In genomic region chr3:189304465-189305341, GRCh38 we compare ENCODE assay signal across 8 cellular contexts.
DNase-seq lines count a peak whose midpoint lies in the region; ATAC-seq and TF ChIP-seq lines count a peak whose summit lies in the region.

No MANE protein-coding gene starts in this region.

- H3K27ac ChIP-seq in RWPE1 (peak overlapping the region; percentile 76), transverse colon (peak overlapping the region; percentile 74 to 82 (median 78))

- TF ChIP-seq CTCF in AG04449 (IDR thresholded peaks at IDR 0.05; ENCODE audit: insufficient read depth, low read length, missing control alignments) = no peak
- no peak for TF ChIP-seq CTCF in RWPE1 (conservative IDR thresholded peaks at IDR 0.05; ENCODE audit: low read depth)
- TF ChIP-seq CTCF in transverse colon (IDR thresholded peaks at IDR 0.05) = no peak

- CTCF ChIA-PET in AG04449 (lab: Yijun Ruan, JAX) = no interaction called here
- CTCF ChIA-PET in RWPE1 (lab: Yijun Ruan, JAX) = interaction anchor here (0.8 to 1.7 kb wide), 2 partner anchors 34 to 483 kb away, joined by 3 to 7 read pairs; no protein-coding TSS in a partner anchor

- in situ Hi-C loops in transverse colon (cut with MboI; ENCODE audit: low pct_ligation_motif_present in 1 of 4, low pct_unique_long_range_greater_than_20kb in 1 of 4, low sequenced_read_pairs in 3 of 4) = no loop called here

- H3K36me3 ChIP-seq in transverse colon = no peaks in the 10 kb centered on the region

- no peaks in the 10 kb centered on the region for H3K27me3 ChIP-seq in transverse colon

- H3K4me3 ChIP-seq in AG04449 (ENCODE audit: low read depth, low read length) = no peak overlapping the region
- no peak overlapping the region for H3K4me3 ChIP-seq in transverse colon

- H3K9me3 ChIP-seq in transverse colon = no peaks in the 10 kb centered on the region

- intact Hi-C loops in transverse colon (cut with DNase I; ENCODE audit: low total_unique reads) = loop anchor here (5.0 kb wide), 1 partner anchor 1177 kb away; no protein-coding TSS in a partner anchor

- TF ChIP-seq POLR2A in transverse colon (IDR thresholded peaks at IDR 0.05) = no peak

- no peak for TF ChIP-seq EP300 in transverse colon (IDR thresholded peaks at IDR 0.05; ENCODE audit: low read depth)

- DNase-seq in AG04449 (ENCODE audit: low read depth, low spot score) (peak; percentile 16), RWPE1 (ENCODE audit: low spot score) (peak; percentile 89), fibroblast of peridontal ligament (ENCODE audit: extremely low read depth) (peak; percentile 60), transverse colon (peak; percentile 74), nucleus accumbens (lab: John Stamatoyannopoulos, UW) (no peak)
- no peak for DNase-seq in central memory CD4-positive, alpha-beta T cell

- H3K4me1 ChIP-seq in transverse colon = peaks cover 11 to 35% (median 18%) of the 10 kb centered on the region in 4 donors

- peak; percentile 24 for ATAC-seq in HG03175 (IDR thresholded peaks at IDR 0.05; ENCODE audit: unreplicated experiment)
- ATAC-seq in GM18519 (IDR thresholded peaks at IDR 0.05; ENCODE audit: low FRiP score, unreplicated experiment) = no peak

- WGBS in transverse colon (ENCODE audit: low coverage in 1 of 2), 2 donors = 27 to 37% methylated on average over 5 to 10 of the region's 10 CpGs

- POLR2A ChIA-PET in AG04449 (lab: Yijun Ruan, JAX) (no interaction called here), RWPE1 (lab: Yijun Ruan, JAX; ENCODE audit: low non-redundant PET) (interaction anchor here (0.6 to 0.7 kb wide), 2 partner anchors 16 to 383 kb away, joined by 3 to 6 read pairs; no protein-coding TSS in a partner anchor)

Comparison
In these comparisons a context has a peak if more than half of its experiments do, and no peak if none do; other contexts are left out.
1. DNase-seq: peak in AG04449 (single experiment), RWPE1 (single experiment), fibroblast of peridontal ligament (single experiment) and transverse colon (single experiment); none in central memory CD4-positive, alpha-beta T cell (single experiment) and nucleus accumbens (0 of 56).